ENCODE assay signal across 3 cellular contexts in the genomic region with DNA sequence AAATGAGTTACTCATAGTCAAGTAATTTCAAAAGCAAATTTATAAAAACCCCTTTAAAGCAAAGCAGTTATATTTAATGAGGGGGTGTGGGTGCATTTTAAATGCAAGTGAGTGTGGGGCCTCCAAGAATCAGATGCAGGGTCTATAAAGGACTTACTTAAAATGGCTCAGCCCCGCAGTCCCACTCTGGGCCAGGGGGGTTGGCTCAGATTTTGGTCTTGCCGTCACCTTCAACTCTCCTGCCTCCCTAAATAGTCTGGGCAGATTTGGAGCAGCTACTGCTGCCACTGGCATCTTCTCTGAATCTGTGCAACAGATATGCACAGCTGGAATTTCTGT.
A peak's percentile ranks its signal among the peaks of the same experiment; 100 is the strongest.
TF ChIP-seq lines count a peak whose summit lies in the region.

No MANE protein-coding gene starts in this region.

TF ChIP-seq in A549, 52 proteins besides CTCF, POLR2A, EP300 and RAD21:
- TF ChIP-seq, protein P1, sequence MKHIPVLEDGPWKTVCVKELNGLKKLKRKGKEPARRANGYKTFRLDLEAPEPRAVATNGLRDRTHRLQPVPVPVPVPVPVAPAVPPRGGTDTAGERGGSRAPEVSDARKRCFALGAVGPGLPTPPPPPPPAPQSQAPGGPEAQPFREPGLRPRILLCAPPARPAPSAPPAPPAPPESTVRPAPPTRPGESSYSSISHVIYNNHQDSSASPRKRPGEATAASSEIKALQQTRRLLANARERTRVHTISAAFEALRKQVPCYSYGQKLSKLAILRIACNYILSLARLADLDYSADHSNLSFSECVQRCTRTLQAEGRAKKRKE (CRISPR knock-in tag; IDR thresholded peaks at IDR 0.05; ENCODE audit: low read depth): no peak
- TF ChIP-seq JUNB (IDR thresholded peaks at IDR 0.05): no peak
- TF ChIP-seq HOXA7 (CRISPR knock-in tag; IDR thresholded peaks at IDR 0.05): no peak
- no peak for TF ChIP-seq RARB (CRISPR knock-in tag; IDR thresholded peaks at IDR 0.05)
- no peak for TF ChIP-seq ZC3H11A (IDR thresholded peaks at IDR 0.05)
- no peak for TF ChIP-seq ZNF302 (CRISPR knock-in tag; IDR thresholded peaks at IDR 0.05)
- TF ChIP-seq, protein P2, sequence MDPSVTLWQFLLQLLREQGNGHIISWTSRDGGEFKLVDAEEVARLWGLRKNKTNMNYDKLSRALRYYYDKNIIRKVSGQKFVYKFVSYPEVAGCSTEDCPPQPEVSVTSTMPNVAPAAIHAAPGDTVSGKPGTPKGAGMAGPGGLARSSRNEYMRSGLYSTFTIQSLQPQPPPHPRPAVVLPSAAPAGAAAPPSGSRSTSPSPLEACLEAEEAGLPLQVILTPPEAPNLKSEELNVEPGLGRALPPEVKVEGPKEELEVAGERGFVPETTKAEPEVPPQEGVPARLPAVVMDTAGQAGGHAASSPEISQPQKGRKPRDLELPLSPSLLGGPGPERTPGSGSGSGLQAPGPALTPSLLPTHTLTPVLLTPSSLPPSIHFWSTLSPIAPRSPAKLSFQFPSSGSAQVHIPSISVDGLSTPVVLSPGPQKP (IDR thresholded peaks at IDR 0.05; ENCODE audit: low read depth, low read length): no peak

TF ChIP-seq in GM23338, 12 proteins besides CTCF, POLR2A, EP300 and RAD21:
- TF ChIP-seq REST (IDR thresholded peaks at IDR 0.05; ENCODE audit: unreplicated experiment) (no peak), CREB1 (CRISPR knock-in tag; IDR thresholded peaks at IDR 0.05; ENCODE audit: low read depth) (no peak), EZH2phosphoT487 (IDR thresholded peaks at IDR 0.05; ENCODE audit: unreplicated experiment) (no peak), ZNF331 (CRISPR knock-in tag; IDR thresholded peaks at IDR 0.05; ENCODE audit: low read depth) (no peak), JUNB (IDR thresholded peaks at IDR 0.05; ENCODE audit: unreplicated experiment) (no peak), POLR2AphosphoS5 (IDR thresholded peaks at IDR 0.05; ENCODE audit: low read depth) (no peak)
TF ChIP-seq in GM23338: peak in this region for 0.

TF ChIP-seq in SK-N-SH treated with all-trans-retinoic acid at 6 μM for 48 hours, 23 proteins besides CTCF, POLR2A, EP300 and RAD21:
- no peak for TF ChIP-seq CSRNP3 (CRISPR knock-in tag; IDR thresholded peaks at IDR 0.05)
- TF ChIP-seq TSHZ2 (CRISPR knock-in tag; IDR thresholded peaks at IDR 0.05): 0 out of 2 replicates have a peak, but pooled peaks have one; percentile 42
